Comparison of ENCODE assay signal across 13 cellular contexts in the genomic region with DNA sequence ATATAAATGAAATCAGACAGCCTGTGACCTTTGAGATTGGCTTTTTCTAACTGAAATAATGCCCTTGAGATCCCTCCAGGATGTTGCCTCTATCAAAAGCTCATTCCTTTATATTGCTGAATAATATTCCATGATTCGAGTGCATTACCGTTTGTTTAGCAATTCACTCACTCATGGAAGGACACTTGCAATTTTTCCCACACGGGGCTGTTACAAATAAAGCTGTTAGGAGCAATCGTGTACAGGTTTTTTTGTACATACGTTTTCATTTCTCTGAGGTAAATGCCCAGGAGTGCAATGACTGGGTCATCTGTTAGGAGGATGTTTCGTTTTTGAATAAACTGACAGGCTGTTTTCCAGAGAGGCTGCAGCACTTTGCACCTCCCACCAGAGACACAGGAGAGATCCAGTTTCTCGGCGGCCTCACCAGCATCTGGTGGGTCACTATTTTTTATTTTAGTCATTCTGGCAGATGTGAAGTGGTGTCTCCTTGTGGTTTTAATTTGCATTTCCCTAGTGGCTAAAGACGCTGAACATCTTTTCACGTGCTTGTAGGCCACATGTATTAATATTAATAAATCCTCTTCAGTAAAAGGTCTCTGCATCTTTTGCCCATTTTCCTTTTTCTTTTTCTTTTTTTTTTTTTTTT. TPM values are rescaled to one million over a fixed set of nuclear protein-coding genes. Genes with fewer than 3 reads are reported as not detected.
A peak's percentile ranks its signal among the peaks of the same experiment; 100 is the strongest.
DNase-seq lines count a peak whose midpoint lies in the region; ATAC-seq and TF ChIP-seq lines count a peak whose summit lies in the region.
"Had no signal": no experiment of that assay in that cellular context is flagged by ENCODE, and none has a peak within 500 bp of the region (broad histone marks: within the 10 kb centered on the region; RNA-seq: fewer than 3 reads in every experiment).

No MANE protein-coding gene starts in this region.

- H3K27me3 ChIP-seq in adipocyte (replicated peaks; ENCODE audit: control insufficient read depth, insufficient read depth, low read length): no peaks in the 10 kb centered on the region

- no peak overlapping the region for H3K4me3 Mint-ChIP-seq in activated T-cell treated with anti-CD3 and anti-CD28 coated beads, Interleukin-2, amount 50 U/mL, for 24 hours
- H3K4me3 Mint-ChIP-seq: CD8-positive, alpha-beta memory T cell had no signal

- peaks cover 10% of the 10 kb centered on the region for H3K4me1 ChIP-seq in adipocyte (ENCODE audit: control insufficient read depth, insufficient read depth, low read length)

- no peak overlapping the region for H3K9ac ChIP-seq in adipocyte (ENCODE audit: low read length)

- peak overlapping the region; percentile 54 for H3K4me3 ChIP-seq in adipocyte (ENCODE audit: low read length)

- peak; percentile 64 for DNase-seq in GM10266 (ENCODE audit: extremely low spot score)
- DNase-seq in adipocyte (ENCODE audit: low read depth): no peak
- DNase-seq in NCI-H146 (lab: John Stamatoyannopoulos, UW): no peak
- DNase-seq in activated T-cell treated with anti-CD3 and anti-CD28 coated beads, Interleukin-2, amount 50 U/mL, for 24 hours: no peak
- no peak for DNase-seq in left lobe of liver (ENCODE audit: low spot score)
- no peak for DNase-seq in amniotic stem cell (lab: John Stamatoyannopoulos, UW)
- DNase-seq: activated CD4-positive, alpha-beta T cell treated with anti-CD3 and anti-CD28 coated beads, Interleukin-2, amount 50 U/mL, for 4 hours; CD8-positive, alpha-beta memory T cell; cerebellar nuclear complex; stimulated activated CD8-positive, alpha-beta memory T cell treated with anti-CD3 and anti-CD28 coated beads, Interleukin-4, amount 100 ng/mL, for 48 hours had no signal

- H3K27ac Mint-ChIP-seq in activated T-cell treated with anti-CD3 and anti-CD28 coated beads, Interleukin-2, amount 50 U/mL, for 24 hours: no peak overlapping the region
- H3K27ac Mint-ChIP-seq: progenitor cell of endocrine pancreas had no signal

- H3K9me3 Mint-ChIP-seq in activated T-cell treated with anti-CD3 and anti-CD28 coated beads, Interleukin-2, amount 50 U/mL, for 24 hours: no peaks in the 10 kb centered on the region
- H3K9me3 Mint-ChIP-seq: CD8-positive, alpha-beta memory T cell had no signal

- H3K9me3 ChIP-seq in adipocyte (ENCODE audit: control insufficient read depth, low read length): no peaks in the 10 kb centered on the region

- H3K36me3 Mint-ChIP-seq in activated T-cell treated with anti-CD3 and anti-CD28 coated beads, Interleukin-2, amount 50 U/mL, for 24 hours (ENCODE audit: low read depth): peaks cover 30% of the 10 kb centered on the region

- TF ChIP-seq CTCF in GM10266 (IDR thresholded peaks at IDR 0.05; ENCODE audit: control insufficient read depth, insufficient read depth, low read depth, missing control alignments): no peak

- peak; percentile 59 for ATAC-seq in GM19463 (IDR thresholded peaks at IDR 0.05; ENCODE audit: unreplicated experiment)
- peak; percentile 47 for ATAC-seq in HG03066 (IDR thresholded peaks at IDR 0.05; ENCODE audit: low read depth, unreplicated experiment)
- no peak for ATAC-seq in left lobe of liver

- H3K27me3 Mint-ChIP-seq in activated T-cell treated with anti-CD3 and anti-CD28 coated beads, Interleukin-2, amount 50 U/mL, for 24 hours: no peaks in the 10 kb centered on the region
- H3K27me3 Mint-ChIP-seq: CD8-positive, alpha-beta memory T cell; progenitor cell of endocrine pancreas had no signal

- peaks cover 5% of the 10 kb centered on the region for H3K36me3 ChIP-seq in adipocyte (ENCODE audit: control insufficient read depth, insufficient read depth, low read length, severe bottlenecking)

- H3K4me1 Mint-ChIP-seq in activated T-cell treated with anti-CD3 and anti-CD28 coated beads, Interleukin-2, amount 50 U/mL, for 24 hours (ENCODE audit: low read depth): peaks cover 35% of the 10 kb centered on the region

RNA-seq across cellular contexts. Expression of a gene that starts 11.0 kb away (rescaled TPM):
- 3.2 TPM for total RNA-seq in left lobe of liver
